20 cellular contexts compared by ENCODE assay signal in the genomic region with DNA sequence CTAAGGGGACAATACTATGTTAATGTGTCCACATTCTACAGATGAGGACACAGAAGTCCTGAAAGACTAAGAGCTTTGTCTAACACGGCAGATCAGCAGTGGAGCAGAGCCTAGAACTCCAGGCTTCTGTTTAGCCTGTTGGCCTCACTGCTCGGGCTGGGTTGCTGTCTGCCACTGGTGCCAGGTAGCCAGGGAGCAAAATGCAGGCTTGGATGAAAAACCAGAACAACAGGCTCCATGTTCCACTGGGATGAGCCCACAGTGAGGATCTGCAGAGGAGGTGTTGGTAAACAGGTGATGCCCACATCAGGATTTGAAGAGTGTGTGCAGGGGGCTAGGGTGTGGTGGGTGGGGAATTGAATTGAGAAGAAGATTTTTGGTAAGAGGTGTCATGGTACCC.
"Had no signal": no experiment of that assay in that cellular context is flagged by ENCODE, and none has a peak within 500 bp of the region (broad histone marks: within the 10 kb centered on the region; RNA-seq: fewer than 3 reads in every experiment).

No MANE protein-coding gene starts in this region.

- DNase-seq: Karpas-422, KG1, MG63, NCI-H1092, NCI-H1105 treated with DMSO at 0.1 percent for 48 hours, NCI-H1417 treated with DMSO at 0.1 percent for 48 hours, NCI-H146, NCI-H1694 treated with DMSO at 0.1 percent for 48 hours, NCI-H1930, NCI-H2081, NCI-H2171, NCI-H226, NCI-H446, NCI-H510A, NCI-H524 treated with DMSO at 0.1 percent for 48 hours, NCI-H69, NCI-H774, Right ventricle myocardium superior, RPMI8226, SIG-M5 had no signal
